1 cellular context compared by ENCODE assay signal in genomic region chr1:198734323-198735008, GRCh38.
TF ChIP-seq lines count a peak whose summit lies in the region.

No MANE protein-coding gene starts in this region.

TF ChIP-seq in GM12878, 131 proteins besides CTCF, POLR2A, EP300 and RAD21 (continued from another document):
- TF ChIP-seq FOXM1 (IDR thresholded peaks at IDR 0.05; ENCODE audit: low read depth, low read length) (peak; percentile 72; the same call in 1 of the 2 replicates), NFIC (IDR thresholded peaks at IDR 0.05; ENCODE audit: low read depth, low read length) (peak; percentile 96), SKIL (IDR thresholded peaks at IDR 0.05; ENCODE audit: low read depth, poor library complexity, severe bottlenecking) (peak; percentile 79), BHLHE40 (IDR thresholded peaks at IDR 0.05; ENCODE audit: borderline replicate concordance in 1 of 2, low read depth in 2 of 2, low read length in 1 of 2) (peak; percentile 24 to 53; a peak in 1 of 4 replicates), STAT3 (IDR thresholded peaks at IDR 0.05; ENCODE audit: low read depth, low read length) (0 out of 2 replicates have a peak, but pooled peaks have one; percentile 76), NFYA (IDR thresholded peaks at IDR 0.05; ENCODE audit: borderline replicate concordance, low read depth, low read length) (no peak), CHD1 (IDR thresholded peaks at IDR 0.05; ENCODE audit: low read depth, low read length) (no peak), GABPA (IDR thresholded peaks at IDR 0.05; ENCODE audit: low read depth) (no peak), ZNF24 (IDR thresholded peaks at IDR 0.05) (peak; percentile 37; the same call in 1 of the 2 replicates), KAT2A (conservative IDR thresholded peaks at IDR 0.05; ENCODE audit: control insufficient read depth, low read depth, low read length) (no peak), SIN3A (IDR thresholded peaks at IDR 0.05; ENCODE audit: low read depth, low read length) (no peak), ZBED1 (IDR thresholded peaks at IDR 0.05; ENCODE audit: borderline replicate concordance) (0 out of 2 replicates have a peak, but pooled peaks have one; percentile 58), PRDM15 (CRISPR knock-in tag; IDR thresholded peaks at IDR 0.05) (no peak), ZNF622 (IDR thresholded peaks at IDR 0.05) (no peak), BMI1 (IDR thresholded peaks at IDR 0.05; ENCODE audit: borderline replicate concordance) (peak; percentile 85), BCL11A (IDR thresholded peaks at IDR 0.05; ENCODE audit: low read depth, low read length) (peak; percentile 64; the same call in 1 of the 2 replicates), CREM (IDR thresholded peaks at IDR 0.05; ENCODE audit: low read depth) (peak; percentile 47; the same call in 1 of the 2 replicates), IKZF2 (IDR thresholded peaks at IDR 0.05) (peak; percentile 89 to 92), TBL1XR1 (IDR thresholded peaks at IDR 0.05; ENCODE audit: low read depth, low read length) (peak; percentile 41; the same call in 1 of the 2 replicates), ZNF217 (IDR thresholded peaks at IDR 0.05) (peak; percentile 94), TCF7 (IDR thresholded peaks at IDR 0.05; ENCODE audit: borderline replicate concordance) (peak; percentile 48; the same call in 1 of the 2 replicates), IRF5 (IDR thresholded peaks at IDR 0.05; ENCODE audit: borderline replicate concordance) (no peak), MTA2 (IDR thresholded peaks at IDR 0.05; ENCODE audit: low read depth) (peak; percentile 93), GATAD2B (conservative IDR thresholded peaks at IDR 0.05; ENCODE audit: low read depth) (no peak), MXI1 (IDR thresholded peaks at IDR 0.05; ENCODE audit: low read depth, low read length) (peak; percentile 38; the same call in 1 of the 2 replicates), POLR2AphosphoS5 (IDR thresholded peaks at IDR 0.05; ENCODE audit: low read length) (no peak), MTA3 (IDR thresholded peaks at IDR 0.05; ENCODE audit: borderline replicate concordance, low read length) (peak; percentile 75; the same call in 1 of the 2 replicates), PBX3 (IDR thresholded peaks at IDR 0.05; ENCODE audit: insufficient replicate concordance, low read depth, low read length) (no peak), RAD51 (IDR thresholded peaks at IDR 0.05) (peak; percentile 49), TARDBP (IDR thresholded peaks at IDR 0.05; ENCODE audit: borderline replicate concordance) (no peak), BACH1 (IDR thresholded peaks at IDR 0.05; ENCODE audit: borderline replicate concordance) (peak; percentile 45; the same call in 1 of the 2 replicates)
TF ChIP-seq in GM12878: peak in this region for 36.
